ENCODE assay signal across 10 cellular contexts in genomic region chr1:26307363-26307781, GRCh38. TPM values are rescaled to one million over a fixed set of nuclear protein-coding genes. Genes with fewer than 3 reads are reported as not detected.
DNase-seq lines count a peak whose midpoint lies in the region; FAIRE-seq and TF ChIP-seq lines count a peak whose summit lies in the region.
"Had no signal": no experiment of that assay in that cellular context is flagged by ENCODE, and none has a peak within 500 bp of the region (broad histone marks: within the 10 kb centered on the region; RNA-seq: fewer than 3 reads in every experiment).

No MANE protein-coding gene starts in this region.

- peak overlapping the region; percentile 87 for H3K4me2 ChIP-seq in keratinocyte (ENCODE audit: control insufficient read depth, extremely low read depth, insufficient read depth, low read depth, low read length)

- no peaks in the 10 kb centered on the region for H4K20me1 ChIP-seq in keratinocyte (ENCODE audit: control insufficient read depth, extremely low read depth, insufficient read depth, low read length)

- H3K9me3 ChIP-seq in keratinocyte (ENCODE audit: control insufficient read depth, low read depth, low read length) = no peaks in the 10 kb centered on the region
- H3K9me3 ChIP-seq: body of pancreas had no signal

- dilution Hi-C loops in keratinocyte (cut with MboI; ENCODE audit: extremely low pct_ligation_motif_present, low sequenced_read_pairs) = no loop called here

- peaks cover 2% of the 10 kb centered on the region for H3K36me3 Mint-ChIP-seq in T-helper 2 cell treated with Interferon-gamma antibody and Interleukin-4, amounts not matched to agents 5 μg/mL and 100 μg/mL, for 36 hours (ENCODE audit: low read depth)

- peaks cover 33% of the 10 kb centered on the region for H3K4me1 Mint-ChIP-seq in T-helper 2 cell treated with Interferon-gamma antibody and Interleukin-4, amounts not matched to agents 5 μg/mL and 100 μg/mL, for 36 hours (ENCODE audit: low read depth)

- peak overlapping the region; percentile 87 for H2AFZ ChIP-seq in keratinocyte (ENCODE audit: control insufficient read depth, low read length)

- H3K27ac Mint-ChIP-seq in T-helper 2 cell treated with Interferon-gamma antibody and Interleukin-4, amounts not matched to agents 5 μg/mL and 100 μg/mL, for 36 hours = peak overlapping the region; percentile 97

- H3K4me1 ChIP-seq in keratinocyte (ENCODE audit: control insufficient read depth, extremely low read depth, insufficient read depth, low read length) = peaks cover 12% of the 10 kb centered on the region

- no peaks in the 10 kb centered on the region for H3K36me3 ChIP-seq in keratinocyte (ENCODE audit: control insufficient read depth in 2 of 2, extremely low read depth in 1 of 2, insufficient read depth in 2 of 2, low read length in 2 of 2)

- no peak overlapping the region for H3K27ac ChIP-seq in keratinocyte (ENCODE audit: control insufficient read depth, insufficient read depth, low read length)

- no peaks in the 10 kb centered on the region for H3K9me1 ChIP-seq in keratinocyte (ENCODE audit: control insufficient read depth, extremely low read depth, insufficient read depth, low read length)

- no peaks in the 10 kb centered on the region for H3K27me3 ChIP-seq in keratinocyte (ENCODE audit: control insufficient read depth, extremely low read depth, insufficient read depth, low read length)
- H3K27me3 ChIP-seq: body of pancreas had no signal

- peaks cover 3% of the 10 kb centered on the region for H3K79me2 ChIP-seq in keratinocyte (ENCODE audit: control insufficient read depth, insufficient read depth, low read length)

- DNase-seq in stimulated activated CD4-positive, alpha-beta T cell treated with anti-CD3 and anti-CD28 coated beads, Interleukin-15, amount 100 ng/mL, for 24 hours = peak; percentile 40
- no peak for DNase-seq in stimulated activated CD4-positive, alpha-beta T cell treated with anti-CD3 and anti-CD28 coated beads, Interleukin-4, amount 100 ng/mL, for 4 hours
- no peak for DNase-seq in T-helper 2 cell treated with Interferon-gamma antibody and Interleukin-4, amounts not matched to agents 5 μg/mL and 100 μg/mL, for 36 hours (ENCODE audit: low spot score)
- DNase-seq in keratinocyte (ENCODE audit: low read depth, low spot score) (no peak), COR-L47 (lab: John Stamatoyannopoulos, UW) (no peak), HT-29 (ENCODE audit: low spot score) (no peak), D721Med (ENCODE audit: insufficient read length, low spot score) (no peak), SIG-M5 (lab: John Stamatoyannopoulos, UW) (no peak)

- peak overlapping the region; percentile 98 for H3K4me3 Mint-ChIP-seq in T-helper 2 cell treated with Interferon-gamma antibody and Interleukin-4, amounts not matched to agents 5 μg/mL and 100 μg/mL, for 36 hours

- TF ChIP-seq CTCF in keratinocyte (optimal IDR thresholded peaks at IDR 0.05 in 1 of 3, IDR thresholded peaks at IDR 0.05 in 1 of 3, conservative IDR thresholded peaks at IDR 0.05 in 1 of 3; ENCODE audit: extremely low read depth in 1 of 3, insufficient read depth in 2 of 3, low read length in 3 of 3) (no peak), D721Med (IDR thresholded peaks at IDR 0.05; ENCODE audit: insufficient read depth, missing control alignments) (no peak)

- no peak overlapping the region for H3K9ac ChIP-seq in keratinocyte (ENCODE audit: control insufficient read depth, extremely low read depth, insufficient read depth, low read length)

- H3K9me3 Mint-ChIP-seq in T-helper 2 cell treated with Interferon-gamma antibody and Interleukin-4, amounts not matched to agents 5 μg/mL and 100 μg/mL, for 36 hours = no peaks in the 10 kb centered on the region

- no peaks in the 10 kb centered on the region for H3K27me3 Mint-ChIP-seq in T-helper 2 cell treated with Interferon-gamma antibody and Interleukin-4, amounts not matched to agents 5 μg/mL and 100 μg/mL, for 36 hours (ENCODE audit: low read depth)

- peak overlapping the region in 1 of 3 experiments; percentile 97 for H3K4me3 ChIP-seq in keratinocyte (ENCODE audit: control insufficient read depth in 2 of 3, extremely low read depth in 1 of 3, insufficient read depth in 2 of 3, low read depth in 1 of 3, low read length in 3 of 3)
- H3K4me3 ChIP-seq: body of pancreas had no signal

- no peak for FAIRE-seq in keratinocyte (lab: Jason Lieb, UNC)
- no peak for FAIRE-seq in D721Med (lab: Jason Lieb, UNC)

RNA-seq across cellular contexts. Expression of gene UBXN11, which starts 0.9 kb away (rescaled TPM):
- polyA plus RNA-seq in keratinocyte = 5.2 to 6.8 TPM (median 6.6 TPM) in 3 replicates
- polyA plus RNA-seq in keratinocyte (2011; ENCODE audit: low read depth) = 6.8 TPM
- polyA plus RNA-seq in keratinocyte (2011; cell fraction: cytosol; rRNA removed) = 1.5 and 2.1 TPM in 2 replicates
- polyA plus RNA-seq in keratinocyte (2011; cell fraction: nucleus; rRNA removed) = 28.1 and 28.2 TPM in 2 replicates
- polyA plus RNA-seq in keratinocyte (2012; ENCODE audit: low replicate concordance) = 5.4 and 7.6 TPM in 2 replicates
- 2.7 to 6.8 TPM (median 4.3 TPM) in 3 replicates for polyA minus RNA-seq in keratinocyte
- 3.1 TPM for polyA minus RNA-seq in keratinocyte (2011; cell fraction: cytosol; rRNA and poly(A)+ RNA removed)
- 3.5 and 4.0 TPM in 2 replicates for polyA minus RNA-seq in keratinocyte (2011; cell fraction: nucleus; rRNA and poly(A)+ RNA removed)
- total RNA-seq in HT-29 (2014; rRNA removed; shearing (Covaris generic)) = 22.0 and 26.8 TPM in 2 replicates

RNA-seq across cellular contexts. Expression of gene CD52, which starts 10.4 kb away (rescaled TPM):
- 0.22 to 0.27 TPM in 2 of 3 replicates, not detected in the other for polyA plus RNA-seq in keratinocyte
- polyA plus RNA-seq in keratinocyte (2011; ENCODE audit: low read depth) = not detected
- not detected in 2 replicates for polyA plus RNA-seq in keratinocyte (2011; cell fraction: cytosol; rRNA removed)
- not detected in 2 replicates for polyA plus RNA-seq in keratinocyte (2011; cell fraction: nucleus; rRNA removed)
- polyA plus RNA-seq in keratinocyte (2012; ENCODE audit: low replicate concordance) = 0.69 TPM in 1 of 2 replicates, not detected in the other
- 1.5 TPM in 1 of 3 replicates, not detected in the others for polyA minus RNA-seq in keratinocyte
- not detected for polyA minus RNA-seq in keratinocyte (2011; cell fraction: cytosol; rRNA and poly(A)+ RNA removed)
- polyA minus RNA-seq in keratinocyte (2011; cell fraction: nucleus; rRNA and poly(A)+ RNA removed) = not detected in 2 replicates
- 1.5 and 2.1 TPM in 2 replicates for total RNA-seq in HT-29 (2014; rRNA removed; shearing (Covaris generic))
- total RNA-seq: body of pancreas, Daoy had no signal

RNA-seq across cellular contexts. Expression of gene SH3BGRL3, which starts 27.5 kb away (rescaled TPM):
- 175 to 234 TPM (median 196 TPM) in 3 replicates for polyA plus RNA-seq in keratinocyte
- polyA plus RNA-seq in keratinocyte (2011; ENCODE audit: low read depth) = 246 TPM
- polyA plus RNA-seq in keratinocyte (2011; cell fraction: cytosol; rRNA removed) = 423 and 444 TPM in 2 replicates
- polyA plus RNA-seq in keratinocyte (2011; cell fraction: nucleus; rRNA removed) = 84.2 and 96.0 TPM in 2 replicates
- 453 and 651 TPM in 2 replicates for polyA plus RNA-seq in keratinocyte (2012; ENCODE audit: low replicate concordance)
- polyA minus RNA-seq in keratinocyte = 286 to 540 TPM (median 528 TPM) in 3 replicates
- polyA minus RNA-seq in keratinocyte (2011; cell fraction: cytosol; rRNA and poly(A)+ RNA removed) = 456 TPM
- polyA minus RNA-seq in keratinocyte (2011; cell fraction: nucleus; rRNA and poly(A)+ RNA removed) = 61.4 and 74.5 TPM in 2 replicates
- total RNA-seq in HT-29 (2014; rRNA removed; shearing (Covaris generic)) = 172 and 198 TPM in 2 replicates

RNA-seq across cellular contexts. Expression of gene CRYBG2, which starts 46.6 kb away (rescaled TPM):
- polyA plus RNA-seq in keratinocyte = 6.0 to 15.5 TPM (median 7.9 TPM) in 3 replicates
- polyA plus RNA-seq in keratinocyte (2011; ENCODE audit: low read depth) = 27.9 TPM
- 3.1 and 7.3 TPM in 2 replicates for polyA plus RNA-seq in keratinocyte (2011; cell fraction: cytosol; rRNA removed)
- polyA plus RNA-seq in keratinocyte (2011; cell fraction: nucleus; rRNA removed) = 28.6 and 33.8 TPM in 2 replicates
- 12.0 and 50.5 TPM in 2 replicates for polyA plus RNA-seq in keratinocyte (2012; ENCODE audit: low replicate concordance)
- 11.2 to 30.9 TPM (median 17.2 TPM) in 3 replicates for polyA minus RNA-seq in keratinocyte
- 20.1 TPM for polyA minus RNA-seq in keratinocyte (2011; cell fraction: cytosol; rRNA and poly(A)+ RNA removed)
- polyA minus RNA-seq in keratinocyte (2011; cell fraction: nucleus; rRNA and poly(A)+ RNA removed) = 27.2 and 40.2 TPM in 2 replicates
- total RNA-seq in HT-29 (2014; rRNA removed; shearing (Covaris generic)) = 32.7 and 49.4 TPM in 2 replicates
